Comparison of ENCODE assay signal across 13 cellular contexts in genomic region chr11:18726040-18726439, GRCh38. TPM values are rescaled to one million over a fixed set of nuclear protein-coding genes. Genes with fewer than 3 reads are reported as not detected.
"Had no signal": no experiment of that assay in that cellular context is flagged by ENCODE, and none has a peak within 500 bp of the region (broad histone marks: within the 10 kb centered on the region; RNA-seq: fewer than 3 reads in every experiment).

IGSF22 (minus strand) TSS chr11:18726188; CDS start chr11:18724236, 1,952 bp downstream.

- H3K27me3 Mint-ChIP-seq: activated CD4-positive, alpha-beta memory T cell treated with anti-CD3 and anti-CD28 coated beads for 36 hours; activated CD8-positive, alpha-beta memory T cell treated with anti-CD3 and anti-CD28 coated beads, Interleukin-2, amount 10 ng/mL, durations not matched to agents 7 days and 5 days; stimulated activated naive CD8-positive, alpha-beta T cell treated with anti-CD3 and anti-CD28 coated beads, Interleukin-15, amount 100 ng/mL, for 72 hours had no signal

- H3K4me3 ChIP-seq: dorsolateral prefrontal cortex, gastroesophageal sphincter, right lobe of liver, spleen, upper lobe of left lung had no signal

- H3K27me3 ChIP-seq: gastroesophageal sphincter, right lobe of liver, upper lobe of left lung had no signal

- H3K36me3 Mint-ChIP-seq: activated CD4-positive, alpha-beta memory T cell treated with anti-CD3 and anti-CD28 coated beads for 36 hours; activated CD8-positive, alpha-beta memory T cell treated with anti-CD3 and anti-CD28 coated beads, Interleukin-2, amount 10 ng/mL, durations not matched to agents 7 days and 5 days had no signal

- H3K9me3 Mint-ChIP-seq: activated CD4-positive, alpha-beta memory T cell treated with anti-CD3 and anti-CD28 coated beads for 36 hours; stimulated activated naive CD8-positive, alpha-beta T cell treated with anti-CD3 and anti-CD28 coated beads, Interleukin-15, amount 100 ng/mL, for 72 hours had no signal

- ATAC-seq: activated CD8-positive, alpha-beta memory T cell treated with anti-CD3 and anti-CD28 coated beads, Interleukin-2, amount 10 ng/mL, durations not matched to agents 7 days and 5 days; gastroesophageal sphincter; right lobe of liver; stimulated activated naive CD8-positive, alpha-beta T cell treated with anti-CD3 and anti-CD28 coated beads, Interleukin-15, amount 100 ng/mL, for 72 hours had no signal

- H3K9me3 ChIP-seq: gastroesophageal sphincter, right lobe of liver, spleen, upper lobe of left lung had no signal

- H3K27ac ChIP-seq: gastroesophageal sphincter, right lobe of liver, spleen, upper lobe of left lung had no signal

- H3K27ac Mint-ChIP-seq: activated CD4-positive, alpha-beta memory T cell treated with anti-CD3 and anti-CD28 coated beads for 36 hours; activated CD8-positive, alpha-beta memory T cell treated with anti-CD3 and anti-CD28 coated beads, Interleukin-2, amount 10 ng/mL, durations not matched to agents 7 days and 5 days; stimulated activated naive CD8-positive, alpha-beta T cell treated with anti-CD3 and anti-CD28 coated beads, Interleukin-15, amount 100 ng/mL, for 72 hours had no signal

- DNase-seq: activated CD4-positive, alpha-beta memory T cell treated with anti-CD3 and anti-CD28 coated beads for 36 hours; activated CD8-positive, alpha-beta memory T cell treated with anti-CD3 and anti-CD28 coated beads, Interleukin-2, amount 10 ng/mL, durations not matched to agents 7 days and 5 days; activated naive CD4-positive, alpha-beta T cell treated with anti-CD3 and anti-CD28 coated beads, Interleukin-2, amount 50 U/mL, for 16 hours; activated T-cell treated with anti-CD3 and anti-CD28 coated beads, Interleukin-2, amount 50 U/mL, for 1 hour; dorsolateral prefrontal cortex; kidney glomerular epithelial cell; right lobe of liver; spleen; stimulated activated naive CD8-positive, alpha-beta T cell treated with anti-CD3 and anti-CD28 coated beads, Interleukin-15, amount 100 ng/mL, for 72 hours; upper lobe of left lung had no signal

- H3K36me3 ChIP-seq: gastroesophageal sphincter, right lobe of liver, spleen, upper lobe of left lung had no signal

- H3K4me3 Mint-ChIP-seq: activated CD4-positive, alpha-beta memory T cell treated with anti-CD3 and anti-CD28 coated beads for 36 hours; activated CD8-positive, alpha-beta memory T cell treated with anti-CD3 and anti-CD28 coated beads, Interleukin-2, amount 10 ng/mL, durations not matched to agents 7 days and 5 days had no signal

RNA-seq across cellular contexts. Expression of gene IGSF22, which starts in this region (rescaled TPM):
- total RNA-seq: osteocyte, pulmonary artery endothelial cell had no signal
